9 cellular contexts compared by ENCODE assay signal in genomic region chr12:116882742-116883141, GRCh38. TPM values are rescaled to one million over a fixed set of nuclear protein-coding genes. Genes with fewer than 3 reads are reported as not detected.
DNase-seq lines count a peak whose midpoint lies in the region; ATAC-seq and TF ChIP-seq lines count a peak whose summit lies in the region.
"Had no signal": no experiment of that assay in that cellular context is flagged by ENCODE, and none has a peak within 500 bp of the region (broad histone marks: within the 10 kb centered on the region; RNA-seq: fewer than 3 reads in every experiment).

No MANE protein-coding gene starts in this region.

- TF ChIP-seq POLR2A in NB4 (IDR thresholded peaks at IDR 0.05; ENCODE audit: extremely low read depth, insufficient read length) = no peak

- H3K4me1 Mint-ChIP-seq in nephron progenitor cell = peaks cover 42% of the 10 kb centered on the region
- H3K4me1 Mint-ChIP-seq in T-cell = peaks cover 31 to 38% (median 34%) of the 10 kb centered on the region in 3 donors

- H3K27me3 Mint-ChIP-seq in nephron progenitor cell (ENCODE audit: low read depth, poor library complexity) (peaks cover 88% of the 10 kb centered on the region), T-cell (peaks cover 60 to 63% of the 10 kb centered on the region in 2 donors)

- no peaks in the 10 kb centered on the region for H3K9me3 Mint-ChIP-seq in nephron progenitor cell
- H3K9me3 Mint-ChIP-seq in T-cell = no peaks in the 10 kb centered on the region

- H3K4me3 Mint-ChIP-seq in nephron progenitor cell (peak overlapping the region; percentile 82), T-cell (peak overlapping the region in 1 of 3 donors; percentile 71)

- CTCF ChIA-PET in T-cell (lab: Charles Lee) = no interaction called here

- no peak overlapping the region for H3K4me3 ChIP-seq in NB4 (ENCODE audit: low read depth, low read length)
- H3K4me3 ChIP-seq in cardiac fibroblast (replicated peaks in 1 of 2; ENCODE audit: low read depth in 2 of 2, low read length in 2 of 2) = no peak overlapping the region

- no peak for ATAC-seq in HG03565 (IDR thresholded peaks at IDR 0.05; ENCODE audit: unreplicated experiment)
- no peak for ATAC-seq in GM18870 (IDR thresholded peaks at IDR 0.05; ENCODE audit: unreplicated experiment)
- no peak for ATAC-seq in T-cell (replicated peaks in 1 of 4)

- no peaks in the 10 kb centered on the region for H3K36me3 Mint-ChIP-seq in nephron progenitor cell (ENCODE audit: low read depth)
- H3K36me3 Mint-ChIP-seq in T-cell = no peaks in the 10 kb centered on the region

- DNase-seq in EH (ENCODE audit: low read depth) (peak; percentile 62), NB4 (ENCODE audit: low read depth) (peak; percentile 36), cardiac fibroblast (ENCODE audit: low read depth in 2 of 2) (peak; percentile 50 to 77), nephron progenitor cell (no peak), T-cell (no peak)
- DNase-seq in stimulated activated naive CD4-positive, alpha-beta T cell (lab: John Stamatoyannopoulos, UW) = no peak
- DNase-seq: SW 1271 had no signal

- no peak for TF ChIP-seq CTCF in NB4 (IDR thresholded peaks at IDR 0.05; ENCODE audit: low read depth, low read length)
- TF ChIP-seq CTCF in cardiac fibroblast (IDR thresholded peaks at IDR 0.05; ENCODE audit: low read depth, low read length) = peak; percentile 45
- TF ChIP-seq CTCF in nephron progenitor cell (IDR thresholded peaks at IDR 0.05) = no peak

- H3K27ac Mint-ChIP-seq in nephron progenitor cell (no peak overlapping the region), T-cell (no peak overlapping the region)

- POLR2A ChIA-PET in T-cell (lab: Charles Lee) = no interaction called here

RNA-seq across cellular contexts. Expression of gene HRK, which starts 1.5 kb away (rescaled TPM):
- under 1 TPM in 4 of 5 donors, not detected in 1; 0.05 to 0.41 (median 0.19) TPM for total RNA-seq in T-cell

RNA-seq across cellular contexts. Expression of gene FBXW8, which starts 28.0 kb away (rescaled TPM):
- total RNA-seq in T-cell = 10 to 100 TPM; 10.7 to 17.9 (median 13.0) TPM

Comparison
In these comparisons a context has a peak if more than half of its experiments do, and no peak if none do; other contexts are left out.
1. DNase-seq: peak in EH (single experiment), NB4 (single experiment) and cardiac fibroblast (2 of 2); none in nephron progenitor cell (single experiment), stimulated activated naive CD4-positive, alpha-beta T cell (0 of 6) and T-cell (0 of 34).